Comparison of ENCODE assay signal across 15 cellular contexts in the genomic region with DNA sequence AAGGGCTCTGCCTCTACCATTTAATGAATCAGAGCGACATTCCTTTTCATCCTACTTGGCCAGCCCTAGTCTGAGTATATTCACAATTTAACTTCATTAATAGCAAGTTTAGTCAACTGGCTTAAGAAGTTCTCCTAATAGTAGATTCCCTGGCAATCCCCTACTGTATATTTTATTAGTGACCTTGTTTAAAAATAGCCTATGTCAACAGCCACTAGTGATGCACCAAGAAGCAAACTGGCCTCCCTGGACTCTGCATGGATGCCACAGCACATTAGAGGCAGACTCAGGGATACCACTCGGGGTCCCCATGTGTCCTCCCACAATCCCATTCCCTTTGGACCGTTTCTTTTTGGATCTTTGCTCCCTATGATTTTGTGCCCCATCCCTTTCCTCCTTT.
DNase-seq lines count a peak whose midpoint lies in the region; ATAC-seq and TF ChIP-seq lines count a peak whose summit lies in the region.
"Had no signal": no experiment of that assay in that cellular context is flagged by ENCODE, and none has a peak within 500 bp of the region (broad histone marks: within the 10 kb centered on the region; RNA-seq: fewer than 3 reads in every experiment).

No MANE protein-coding gene starts in this region.

- peaks cover 24% of the 10 kb centered on the region for H3K27me3 Mint-ChIP-seq in progenitor cell of endocrine pancreas
- H3K27me3 Mint-ChIP-seq in T-cell: peaks cover 1 to 9% of the 10 kb centered on the region in 2 donors

- H3K27me3 ChIP-seq in left ventricle myocardium inferior (ENCODE audit: low read depth): no peaks in the 10 kb centered on the region

- H3K4me1 Mint-ChIP-seq in progenitor cell of endocrine pancreas (ENCODE audit: low read depth) (peaks cover 3% of the 10 kb centered on the region), T-cell (no peaks in the 10 kb centered on the region)

- peak overlapping the region; percentile 66 for H3K27ac Mint-ChIP-seq in progenitor cell of endocrine pancreas
- H3K27ac Mint-ChIP-seq in T-cell: no peak overlapping the region
- H3K27ac Mint-ChIP-seq: CD4-positive, alpha-beta T cell had no signal

- H3K9me3 Mint-ChIP-seq in progenitor cell of endocrine pancreas (ENCODE audit: low read depth): no peaks in the 10 kb centered on the region
- H3K9me3 Mint-ChIP-seq in T-cell: no peaks in the 10 kb centered on the region
- H3K9me3 Mint-ChIP-seq: CD4-positive, alpha-beta T cell had no signal

- intact Hi-C loops in Right ventricle myocardium superior (cut with DNase I): no loop called here
- intact Hi-C loops in left ventricle myocardium inferior (cut with micrococcal nuclease): no loop called here

- no peaks in the 10 kb centered on the region for H3K9me3 ChIP-seq in left ventricle myocardium inferior (replicated peaks)
- H3K9me3 ChIP-seq: A549 had no signal

- no peaks in the 10 kb centered on the region for H3K36me3 Mint-ChIP-seq in progenitor cell of endocrine pancreas (ENCODE audit: insufficient read depth)
- H3K36me3 Mint-ChIP-seq in T-cell: no peaks in the 10 kb centered on the region

- H3K4me3 Mint-ChIP-seq in progenitor cell of endocrine pancreas (ENCODE audit: low read depth): no peak overlapping the region
- H3K4me3 Mint-ChIP-seq in T-cell: no peak overlapping the region
- H3K4me3 Mint-ChIP-seq: CD4-positive, alpha-beta T cell had no signal

- TF ChIP-seq CTCF in left ventricle myocardium inferior (IDR thresholded peaks at IDR 0.05; ENCODE audit: borderline replicate concordance) (no peak), progenitor cell of endocrine pancreas (IDR thresholded peaks at IDR 0.05; ENCODE audit: unreplicated experiment) (no peak)

- no peaks in the 10 kb centered on the region for H3K36me3 ChIP-seq in left ventricle myocardium inferior

- no peak overlapping the region for H3K4me3 ChIP-seq in left ventricle myocardium inferior
- H3K4me3 ChIP-seq: A549, GM12878 had no signal

- ATAC-seq in Right ventricle myocardium superior (ENCODE audit: poor library complexity) (peak; percentile 69), T-cell (replicated peaks in 1 of 4) (no peak)
- ATAC-seq: GM12878, HCT116, HepG2 had no signal

- POLR2A ChIA-PET in T-cell (lab: Charles Lee) (no interaction called here), HEK293T (lab: Yijun Ruan, JAX) (no interaction called here)

- CTCF ChIA-PET in T-cell (lab: Charles Lee): no interaction called here
- CTCF ChIA-PET in HEK293T (lab: Yijun Ruan, JAX): no interaction called here

- peaks cover 47% of the 10 kb centered on the region for H3K4me1 ChIP-seq in left ventricle myocardium inferior

- DNase-seq in EH (ENCODE audit: low read depth) (peak; percentile 57), Right ventricle myocardium superior (no peak), left ventricle myocardium inferior (no peak), progenitor cell of endocrine pancreas (ENCODE audit: low spot score, unreplicated experiment) (no peak), T-cell (no peak), HEK293T (ENCODE audit: extremely low spot score) (no peak), amniotic stem cell (lab: John Stamatoyannopoulos, UW) (no peak)
- DNase-seq: C1 segment of cervical spinal cord; Calu3; CD4-positive, alpha-beta T cell; DMS 273 treated with DMSO at 0.1 percent for 48 hours had no signal

- peak overlapping the region; percentile 57 for H3K27ac ChIP-seq in left ventricle myocardium inferior (replicated peaks)

TF ChIP-seq in HEK293T, 16 proteins besides CTCF, POLR2A, EP300 and RAD21:
- no peak for TF ChIP-seq TARDBP (IDR thresholded peaks at IDR 0.05)
- TF ChIP-seq L3MBTL2 (conservative IDR thresholded peaks at IDR 0.05): no peak
- no peak for TF ChIP-seq HDGF (IDR thresholded peaks at IDR 0.05; ENCODE audit: borderline replicate concordance)
- TF ChIP-seq BHLHE40 (IDR thresholded peaks at IDR 0.05; ENCODE audit: borderline replicate concordance): no peak
- TF ChIP-seq FOXK2 (IDR thresholded peaks at IDR 0.05): no peak
- TF ChIP-seq, protein P1, sequence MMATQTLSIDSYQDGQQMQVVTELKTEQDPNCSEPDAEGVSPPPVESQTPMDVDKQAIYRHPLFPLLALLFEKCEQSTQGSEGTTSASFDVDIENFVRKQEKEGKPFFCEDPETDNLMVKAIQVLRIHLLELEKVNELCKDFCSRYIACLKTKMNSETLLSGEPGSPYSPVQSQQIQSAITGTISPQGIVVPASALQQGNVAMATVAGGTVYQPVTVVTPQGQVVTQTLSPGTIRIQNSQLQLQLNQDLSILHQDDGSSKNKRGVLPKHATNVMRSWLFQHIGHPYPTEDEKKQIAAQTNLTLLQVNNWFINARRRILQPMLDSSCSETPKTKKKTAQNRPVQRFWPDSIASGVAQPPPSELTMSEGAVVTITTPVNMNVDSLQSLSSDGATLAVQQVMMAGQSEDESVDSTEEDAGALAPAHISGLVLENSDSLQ (IDR thresholded peaks at IDR 0.05): no peak
- no peak for TF ChIP-seq SP1 (IDR thresholded peaks at IDR 0.05)
- TF ChIP-seq LEF1 (IDR thresholded peaks at IDR 0.05; ENCODE audit: borderline replicate concordance): no peak
- no peak for TF ChIP-seq CTBP1 (IDR thresholded peaks at IDR 0.05; ENCODE audit: borderline replicate concordance)
- no peak for TF ChIP-seq ELF4 (IDR thresholded peaks at IDR 0.05)
- TF ChIP-seq ARNT (IDR thresholded peaks at IDR 0.05): no peak
- no peak for TF ChIP-seq SUZ12 (IDR thresholded peaks at IDR 0.05)
- TF ChIP-seq NFRKB (IDR thresholded peaks at IDR 0.05): no peak
- TF ChIP-seq ZNF384 (IDR thresholded peaks at IDR 0.05): no peak
- no peak for TF ChIP-seq FOXM1 (IDR thresholded peaks at IDR 0.05; ENCODE audit: borderline replicate concordance)
